1 cellular context compared by ENCODE assay signal in the genomic region with DNA sequence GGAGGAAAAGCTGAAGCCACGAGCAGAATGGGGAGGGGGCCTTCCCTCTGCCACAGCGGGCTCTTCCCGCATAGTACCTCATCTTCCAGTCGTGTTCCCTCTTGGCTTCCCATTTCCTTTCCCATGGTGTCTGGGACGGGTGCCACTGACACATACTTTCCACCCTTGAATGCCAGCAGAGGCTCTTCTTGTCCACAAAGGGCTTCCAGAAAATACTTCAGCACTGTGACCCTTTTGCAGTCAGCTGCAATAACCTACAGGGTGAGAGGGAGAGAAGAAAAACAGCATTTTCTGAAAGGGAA.
TF ChIP-seq lines count a peak whose summit lies in the region.

No MANE protein-coding gene starts in this region.

TF ChIP-seq in endothelial cell of umbilical vein, 7 proteins besides CTCF, POLR2A, EP300 and RAD21:
- TF ChIP-seq MAX (IDR thresholded peaks at IDR 0.05; ENCODE audit: insufficient read depth, insufficient read length) (no peak), GATA2 (IDR thresholded peaks at IDR 0.05; ENCODE audit: insufficient read depth, insufficient read length, low read depth, low read length) (no peak), MYC (IDR thresholded peaks at IDR 0.05; ENCODE audit: low read depth, low read length) (no peak), JUN (IDR thresholded peaks at IDR 0.05; ENCODE audit: borderline replicate concordance, insufficient read depth, insufficient read length, low read depth) (peak; percentile 68), FOS (IDR thresholded peaks at IDR 0.05; ENCODE audit: borderline replicate concordance, insufficient read depth, low read length) (no peak)
TF ChIP-seq in endothelial cell of umbilical vein: peak in this region for 1.
